In the genomic region with DNA sequence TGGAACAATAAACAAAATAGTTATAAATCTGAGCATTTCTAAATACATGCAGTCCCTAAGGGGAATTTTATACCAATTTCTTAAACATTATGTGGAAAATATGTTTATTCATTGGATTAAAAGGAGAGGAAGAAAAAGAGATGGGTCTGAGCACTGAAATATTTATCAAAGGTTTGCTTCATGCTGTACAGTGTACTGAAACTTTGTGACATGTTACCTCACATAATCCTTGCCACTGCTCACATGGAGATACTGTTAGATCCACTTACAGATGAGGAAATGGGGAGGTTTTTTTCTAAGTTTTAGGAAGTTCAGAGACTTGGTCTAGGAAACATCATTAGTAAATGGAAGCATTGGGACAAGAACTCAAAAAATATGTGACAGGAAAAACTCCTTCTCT, we compare ENCODE assay signal across 28 cellular contexts.
"Had no signal": no experiment of that assay in that cellular context is flagged by ENCODE, and none has a peak within 500 bp of the region (broad histone marks: within the 10 kb centered on the region; RNA-seq: fewer than 3 reads in every experiment).

No MANE protein-coding gene starts in this region.

- DNase-seq: activated CD4-positive, CD25-positive, alpha-beta regulatory T cell treated with anti-CD3 and anti-CD28 coated beads, Interleukin-2, amount 50 U/mL, for 72 hours; activated CD8-positive, alpha-beta memory T cell treated with anti-CD3 and anti-CD28 coated beads for 24 hours; activated CD8-positive, alpha-beta memory T cell treated with anti-CD3 and anti-CD28 coated beads, Interleukin-2, amount 50 U/mL, for 4 hours; activated naive CD4-positive, alpha-beta T cell treated with anti-CD3 and anti-CD28 coated beads for 36 hours; activated naive CD8-positive, alpha-beta T cell treated with anti-CD3 and anti-CD28 coated beads, Interleukin-2, amount 10 ng/mL, durations not matched to agents 7 days and 5 days; activated T-cell treated with anti-CD3 and anti-CD28 coated beads, Interleukin-2, amount 50 U/mL, for 4 hours; amygdala; endodermal cell; foreskin melanocyte; islet precursor cell; left colon; lower lobe of right lung; mesendoderm; naive thymus-derived CD4-positive, alpha-beta T cell; ovary; right cardiac atrium; stimulated activated CD4-positive, alpha-beta T cell treated with anti-CD3 and anti-CD28 coated beads, Interleukin-2, amount 100 ng/mL, for 24 hours; T-cell; transverse colon; uterus; WERI-Rb-1 had no signal

- H3K9me3 ChIP-seq: lower lobe of right lung, neutrophil, ovary, prostate gland, transverse colon, uterus had no signal

- H3K36me3 Mint-ChIP-seq: activated naive CD8-positive, alpha-beta T cell treated with anti-CD3 and anti-CD28 coated beads, Interleukin-2, amount 10 ng/mL, durations not matched to agents 7 days and 5 days; naive thymus-derived CD4-positive, alpha-beta T cell; stimulated activated memory B cell treated with anti-CD40 and anti-IgM and Interleukin-4, amounts not matched to agents 10 μg/mL and 1 μg/mL and 100 μg/mL, for 72 hours; T-cell had no signal

- H3K27me3 ChIP-seq: neutrophil, ovary, transverse colon, uterus had no signal

- H3K4me3 ChIP-seq: coronary artery, lower lobe of right lung, ovary, prostate gland, skin epidermis, transverse colon, uterus had no signal

- H3K4me1 Mint-ChIP-seq: activated naive CD8-positive, alpha-beta T cell treated with anti-CD3 and anti-CD28 coated beads, Interleukin-2, amount 10 ng/mL, durations not matched to agents 7 days and 5 days; naive thymus-derived CD4-positive, alpha-beta T cell; stimulated activated memory B cell treated with anti-CD40 and anti-IgM and Interleukin-4, amounts not matched to agents 10 μg/mL and 1 μg/mL and 100 μg/mL, for 72 hours; T-cell had no signal

- H3K4me3 Mint-ChIP-seq: activated naive CD4-positive, alpha-beta T cell treated with anti-CD3 and anti-CD28 coated beads for 36 hours; activated naive CD8-positive, alpha-beta T cell treated with anti-CD3 and anti-CD28 coated beads, Interleukin-2, amount 10 ng/mL, durations not matched to agents 7 days and 5 days; activated T-cell treated with anti-CD3 and anti-CD28 coated beads, Interleukin-2, amount 50 U/mL, for 4 hours; endodermal cell; naive thymus-derived CD4-positive, alpha-beta T cell; stimulated activated memory B cell treated with anti-CD40 and anti-IgM and Interleukin-4, amounts not matched to agents 10 μg/mL and 1 μg/mL and 100 μg/mL, for 72 hours; T-cell; T-helper 2 cell treated with Interferon-gamma antibody and Interleukin-4, amounts not matched to agents 5 μg/mL and 100 μg/mL, for 36 hours had no signal

- H3K36me3 ChIP-seq: lower lobe of right lung, neutrophil, ovary, prostate gland, transverse colon, uterus, WERI-Rb-1 had no signal

- H3K27ac Mint-ChIP-seq: activated naive CD4-positive, alpha-beta T cell treated with anti-CD3 and anti-CD28 coated beads for 36 hours; activated naive CD8-positive, alpha-beta T cell treated with anti-CD3 and anti-CD28 coated beads, Interleukin-2, amount 10 ng/mL, durations not matched to agents 7 days and 5 days; activated T-helper 2 cell treated with anti-CD3 and anti-CD28 coated beads, Interferon-gamma antibody, Interleukin-2, Interleukin-4, amounts not matched to agents 10 μg/mL and 5 μg/mL and 100 μg/mL, durations not matched to agents 14 hours and 24 hours and 36 hours; endodermal cell; naive thymus-derived CD4-positive, alpha-beta T cell; stimulated activated memory B cell treated with anti-CD40 and anti-IgM and Interleukin-4, amounts not matched to agents 10 μg/mL and 1 μg/mL and 100 μg/mL, for 72 hours; T-cell; T-helper 2 cell treated with Interferon-gamma antibody and Interleukin-4, amounts not matched to agents 5 μg/mL and 100 μg/mL, for 36 hours had no signal

- H3K27me3 Mint-ChIP-seq: activated naive CD8-positive, alpha-beta T cell treated with anti-CD3 and anti-CD28 coated beads, Interleukin-2, amount 10 ng/mL, durations not matched to agents 7 days and 5 days; stimulated activated memory B cell treated with anti-CD40 and anti-IgM and Interleukin-4, amounts not matched to agents 10 μg/mL and 1 μg/mL and 100 μg/mL, for 72 hours; T-cell had no signal

- ATAC-seq: activated T-cell treated with anti-CD3 and anti-CD28 coated beads, Interleukin-2, amount 50 U/mL, for 4 hours; left colon; lower lobe of right lung; naive thymus-derived CD4-positive, alpha-beta T cell; right cardiac atrium; stimulated activated memory B cell treated with anti-CD40 and anti-IgM and Interleukin-4, amounts not matched to agents 10 μg/mL and 1 μg/mL and 100 μg/mL, for 72 hours; T-cell had no signal

- H3K9me3 Mint-ChIP-seq: activated naive CD4-positive, alpha-beta T cell treated with anti-CD3 and anti-CD28 coated beads for 36 hours; activated naive CD8-positive, alpha-beta T cell treated with anti-CD3 and anti-CD28 coated beads, Interleukin-2, amount 10 ng/mL, durations not matched to agents 7 days and 5 days; activated T-cell treated with anti-CD3 and anti-CD28 coated beads, Interleukin-2, amount 50 U/mL, for 4 hours; activated T-helper 2 cell treated with anti-CD3 and anti-CD28 coated beads, Interferon-gamma antibody, Interleukin-2, Interleukin-4, amounts not matched to agents 10 μg/mL and 5 μg/mL and 100 μg/mL, durations not matched to agents 14 hours and 24 hours and 36 hours; stimulated activated memory B cell treated with anti-CD40 and anti-IgM and Interleukin-4, amounts not matched to agents 10 μg/mL and 1 μg/mL and 100 μg/mL, for 72 hours; T-cell; T-helper 2 cell treated with Interferon-gamma antibody and Interleukin-4, amounts not matched to agents 5 μg/mL and 100 μg/mL, for 36 hours had no signal

- H3K4me1 ChIP-seq: lower lobe of right lung, prostate gland, uterus had no signal

- H3K27ac ChIP-seq: coronary artery, lower lobe of right lung, neutrophil, ovary, prostate gland, uterus, WERI-Rb-1 had no signal
